In genomic region chr5:168747987-168748777, GRCh38 we compare ENCODE assay signal across 9 cellular contexts.
DNase-seq lines count a peak whose midpoint lies in the region; ATAC-seq and TF ChIP-seq lines count a peak whose summit lies in the region.
"Had no signal": no experiment of that assay in that cellular context is flagged by ENCODE, and none has a peak within 500 bp of the region (broad histone marks: within the 10 kb centered on the region; RNA-seq: fewer than 3 reads in every experiment).

No MANE protein-coding gene starts in this region.

- no peaks in the 10 kb centered on the region for H4K20me1 ChIP-seq in H9 (ENCODE audit: control insufficient read depth, insufficient read depth, insufficient read length)

- no peak overlapping the region for H2BK12ac ChIP-seq in H9 (ENCODE audit: insufficient read length, low read depth, low read length)

- H4K91ac ChIP-seq in H9 (ENCODE audit: insufficient read length, low read depth, low read length): no peak overlapping the region

- H3K23me2 ChIP-seq in H9 (ENCODE audit: insufficient read length, low read depth, low read length, poor library complexity, severe bottlenecking): no peaks in the 10 kb centered on the region

- H3K4me2 ChIP-seq in H9 (ENCODE audit: insufficient read depth, insufficient read length, low read length): peak overlapping the region; percentile 3

- ATAC-seq in activated CD8-positive, alpha-beta memory T cell treated with anti-CD3 and anti-CD28 coated beads, Interleukin-2, amount 10 ng/mL, durations not matched to agents 7 days and 5 days: no peak
- ATAC-seq in heart right ventricle: peak in 7 of 8 donors; percentile 20 to 80 (median 65)

- H3K18ac ChIP-seq in H9 (ENCODE audit: insufficient read length, low read depth, low read length): no peak overlapping the region

- peaks cover 0 to 4% (median 0%) of the 10 kb centered on the region in 3 experiments; a peak in 2 of 7 replicates for H3K36me3 Mint-ChIP-seq in H9 (ENCODE audit: insufficient read depth in 1 of 3, low read depth in 3 of 3)
- H3K36me3 Mint-ChIP-seq in activated CD8-positive, alpha-beta memory T cell treated with anti-CD3 and anti-CD28 coated beads, Interleukin-2, amount 10 ng/mL, durations not matched to agents 7 days and 5 days: peaks cover 4% of the 10 kb centered on the region

- peaks cover 44% of the 10 kb centered on the region for H3K27me3 Mint-ChIP-seq in H9 (ENCODE audit: low read depth)
- H3K27me3 Mint-ChIP-seq in activated CD8-positive, alpha-beta memory T cell treated with anti-CD3 and anti-CD28 coated beads, Interleukin-2, amount 10 ng/mL, durations not matched to agents 7 days and 5 days: no peaks in the 10 kb centered on the region

- no peaks in the 10 kb centered on the region for H3K79me1 ChIP-seq in H9 (ENCODE audit: insufficient read depth, low read depth, low read length, poor library complexity, severe bottlenecking)

- H3K4me1 ChIP-seq in H9 (ENCODE audit: insufficient read depth, low read length) (no peaks in the 10 kb centered on the region), heart right ventricle (no peaks in the 10 kb centered on the region)

- no peak overlapping the region for H2BK20ac ChIP-seq in H9 (ENCODE audit: low read depth, low read length, poor library complexity, severe bottlenecking)

- no peak overlapping the region for H4K8ac ChIP-seq in H9 (replicated peaks; ENCODE audit: insufficient read length, low read depth, low read length)

- DNase-seq in ELR (ENCODE audit: low read depth) (peak; percentile 32), H9 (peak; percentile 90), NCI-H1694 treated with DMSO at 0.1 percent for 48 hours (lab: John Stamatoyannopoulos, UW) (peak; percentile 28), heart right ventricle (peak in 1 of 2 donors; percentile 33), NCI-H1436 (lab: John Stamatoyannopoulos, UW) (no peak), posterior vena cava (ENCODE audit: low spot score) (no peak)
- peak; percentile 43 for DNase-seq in activated CD8-positive, alpha-beta memory T cell treated with anti-CD3 and anti-CD28 coated beads, Interleukin-2, amount 10 ng/mL, durations not matched to agents 7 days and 5 days
- peak; percentile 40 to 60 (median 55) for DNase-seq in stimulated activated CD4-positive, alpha-beta T cell treated with anti-CD3 and anti-CD28 coated beads, Interleukin-12 subunit alpha, Interleukin-12 subunit beta, amount 100 ng/mL, for 48 hours (ENCODE audit: low read depth in 2 of 3, low spot score in 1 of 3)

- H3K79me2 ChIP-seq in H9 (ENCODE audit: insufficient read depth, low read length): no peaks in the 10 kb centered on the region

- no peak overlapping the region for H2AFZ ChIP-seq in H9 (ENCODE audit: low read length)

- H3K4me3 ChIP-seq in heart right ventricle: no peak overlapping the region
- H3K4me3 ChIP-seq: lung had no signal

- H3K4me3 Mint-ChIP-seq in H9: peak overlapping the region in 1 of 2 experiments; percentile 16; a peak in 1 of 5 replicates
- H3K4me3 Mint-ChIP-seq in activated CD8-positive, alpha-beta memory T cell treated with anti-CD3 and anti-CD28 coated beads, Interleukin-2, amount 10 ng/mL, durations not matched to agents 7 days and 5 days: no peak overlapping the region

- no CpG with 5 or more reads among the region's 19 CpGs for WGBS in H9 (ENCODE audit: extremely low coverage, insufficient read length, low lambda C conversion rate)
- 66 to 71% methylated on average over 19 of the region's 19 CpGs for WGBS in heart right ventricle, 2 donors

- no peak overlapping the region for H3K27ac ChIP-seq in H9 (ENCODE audit: insufficient read length, low read depth, low read length)
- no peak overlapping the region for H3K27ac ChIP-seq in heart right ventricle

- peak; percentile 94 for TF ChIP-seq CTCF in H9 (conservative IDR thresholded peaks at IDR 0.05)
- TF ChIP-seq CTCF in heart right ventricle (IDR thresholded peaks at IDR 0.05): peak; percentile 12 to 74 (median 59)

- H4K5ac ChIP-seq in H9 (ENCODE audit: insufficient read length, low read depth, low read length): no peak overlapping the region

- no peak overlapping the region for H2BK5ac ChIP-seq in H9 (ENCODE audit: insufficient read length, low read length)

- H3K56ac ChIP-seq in H9 (ENCODE audit: insufficient read length, low read depth, low read length): no peak overlapping the region

- no peak overlapping the region for H3K27ac Mint-ChIP-seq in H9
- H3K27ac Mint-ChIP-seq in activated CD8-positive, alpha-beta memory T cell treated with anti-CD3 and anti-CD28 coated beads, Interleukin-2, amount 10 ng/mL, durations not matched to agents 7 days and 5 days: no peak overlapping the region

- H3K4ac ChIP-seq in H9 (ENCODE audit: low read depth, low read length): no peak overlapping the region

- H3K9ac ChIP-seq in H9 (ENCODE audit: extremely low read depth, insufficient read length, low read length): no peak overlapping the region

- H3K4me1 Mint-ChIP-seq in H9: peaks cover 3 to 4% of the 10 kb centered on the region in 2 experiments
- no peaks in the 10 kb centered on the region for H3K4me1 Mint-ChIP-seq in activated CD8-positive, alpha-beta memory T cell treated with anti-CD3 and anti-CD28 coated beads, Interleukin-2, amount 10 ng/mL, durations not matched to agents 7 days and 5 days

- no peak overlapping the region for H2BK15ac ChIP-seq in H9 (ENCODE audit: low read depth, low read length)

- no peak overlapping the region for H3K23ac ChIP-seq in H9 (ENCODE audit: insufficient read length, low read depth, low read length)

- no peak overlapping the region for H3T11ph ChIP-seq in H9 (ENCODE audit: low read length)

- CTCF ChIA-PET in activated CD8-positive, alpha-beta memory T cell treated with anti-CD3 and anti-CD28 coated beads, Interleukin-2, amount 10 ng/mL, durations not matched to agents 7 days and 5 days (lab: Charles Lee): no interaction called here

- H3K9me3 ChIP-seq in H9 (ENCODE audit: control insufficient read depth, low read depth, low read length): no peaks in the 10 kb centered on the region
- peaks cover 0 to 11% (median 0%) of the 10 kb centered on the region in 11 donors for H3K9me3 ChIP-seq in heart right ventricle

- no peak overlapping the region for H2BK120ac ChIP-seq in H9 (ENCODE audit: low read depth, low read length, poor library complexity, severe bottlenecking)

- no peak overlapping the region for H2AK5ac ChIP-seq in H9 (ENCODE audit: insufficient read length, low read length)

- H3K9me3 Mint-ChIP-seq in H9: no peaks in the 10 kb centered on the region; a peak in 2 of 5 replicates
- H3K9me3 Mint-ChIP-seq in activated CD8-positive, alpha-beta memory T cell treated with anti-CD3 and anti-CD28 coated beads, Interleukin-2, amount 10 ng/mL, durations not matched to agents 7 days and 5 days (ENCODE audit: low read depth): peaks cover 12% of the 10 kb centered on the region

- intact Hi-C loops in heart right ventricle (cut with DNase I): no loop called here
- intact Hi-C loops in posterior vena cava (cut with DNase I): loop anchor here in 1 of 2 donors (5.0 kb wide), 1 partner anchor 991 kb away; no protein-coding TSS in a partner anchor

- H3K36me3 ChIP-seq in heart right ventricle: peaks cover 0 to 5% (median 0%) of the 10 kb centered on the region in 9 donors

- no peak overlapping the region for H3K14ac ChIP-seq in H9 (ENCODE audit: insufficient read depth, low read length)

- H3K27me3 ChIP-seq in H9 (ENCODE audit: insufficient read depth, low read length) (no peaks in the 10 kb centered on the region), heart right ventricle (no peaks in the 10 kb centered on the region)

Comparison
In these comparisons a context has a peak if more than half of its experiments do, and no peak if none do; other contexts are left out.
1. DNase-seq: peak in ELR (single experiment), H9 (single experiment), NCI-H1694 treated with DMSO at 0.1 percent for 48 hours (single experiment), activated CD8-positive, alpha-beta memory T cell treated with anti-CD3 and anti-CD28 coated beads, Interleukin-2, amount 10 ng/mL, durations not matched to agents 7 days and 5 days (single experiment) and stimulated activated CD4-positive, alpha-beta T cell treated with anti-CD3 and anti-CD28 coated beads, Interleukin-12 subunit alpha, Interleukin-12 subunit beta, amount 100 ng/mL, for 48 hours (3 of 3); none in NCI-H1436 (single experiment) and posterior vena cava (single experiment).